In the genomic region with DNA sequence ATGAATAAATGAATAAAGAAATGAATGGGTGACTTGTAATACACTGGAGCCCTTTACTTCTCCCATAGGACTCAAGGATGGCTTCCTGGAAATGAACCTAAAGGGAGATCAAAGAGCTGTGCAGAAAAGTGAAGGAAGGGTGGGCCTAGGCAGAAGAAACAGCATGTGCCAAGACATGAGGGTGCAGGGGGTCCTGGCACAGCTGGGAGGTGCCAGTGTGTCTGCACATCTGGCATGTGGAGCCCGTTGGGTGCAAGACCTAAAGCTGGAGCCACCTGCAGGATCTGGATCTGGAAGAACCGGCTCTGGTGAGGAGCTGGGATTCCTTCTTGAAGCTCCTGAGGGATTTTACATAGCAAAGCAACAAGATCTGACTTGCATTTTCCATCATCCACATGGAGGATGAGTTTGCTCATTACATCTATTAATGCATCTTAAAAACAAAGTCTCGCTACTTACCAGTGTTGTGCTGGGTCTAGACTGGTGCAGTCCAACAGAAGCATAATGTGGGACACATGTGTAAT, we compare ENCODE assay signal across 28 cellular contexts.
"Had no signal": no experiment of that assay in that cellular context is flagged by ENCODE, and none has a peak within 500 bp of the region (broad histone marks: within the 10 kb centered on the region; RNA-seq: fewer than 3 reads in every experiment).

No MANE protein-coding gene starts in this region.

- ATAC-seq: activated CD4-positive, alpha-beta T cell treated with anti-CD3 and anti-CD28 coated beads for 36 hours; activated naive CD4-positive, alpha-beta T cell treated with anti-CD3 and anti-CD28 coated beads, Interleukin-2, amount 50 U/mL, for 72 hours; activated T-cell treated with anti-CD3 and anti-CD28 coated beads, Interleukin-2, amount 50 U/mL, for 72 hours; gastrocnemius medialis; T-helper 17 cell had no signal

- H3K27ac ChIP-seq: ascending aorta, breast epithelium, coronary artery, dorsolateral prefrontal cortex, esophagus squamous epithelium, gastrocnemius medialis had no signal

- H3K4me3 ChIP-seq: ascending aorta, breast epithelium, coronary artery, dorsolateral prefrontal cortex, esophagus squamous epithelium, gastrocnemius medialis had no signal

- H3K27me3 ChIP-seq: ascending aorta, breast epithelium had no signal

- H3K4me1 ChIP-seq: ascending aorta, breast epithelium, esophagus squamous epithelium, gastrocnemius medialis had no signal

- H3K9me3 ChIP-seq: ascending aorta, breast epithelium, esophagus squamous epithelium, gastrocnemius medialis had no signal

- DNase-seq: activated CD4-positive, alpha-beta memory T cell treated with anti-CD3 and anti-CD28 coated beads, Interleukin-2, amount 10 ng/mL, durations not matched to agents 7 days and 5 days; activated CD4-positive, alpha-beta T cell treated with anti-CD3 and anti-CD28 coated beads for 36 hours; activated CD4-positive, alpha-beta T cell treated with anti-CD3 and anti-CD28 coated beads, Interleukin-2, amount 10 ng/mL, durations not matched to agents 7 days and 5 days; activated CD4-positive, alpha-beta T cell treated with anti-CD3 and anti-CD28 coated beads, Interleukin-2, amount 50 U/mL, for 4 hours; activated CD4-positive, CD25-positive, alpha-beta regulatory T cell; activated CD4-positive, CD25-positive, alpha-beta regulatory T cell treated with anti-CD3 and anti-CD28 coated beads, Interleukin-2, amount 50 U/mL, for 72 hours; activated CD8-positive, alpha-beta memory T cell treated with anti-CD3 and anti-CD28 coated beads, Interleukin-2, amount 50 U/mL, for 48 hours; activated gamma-delta T cell; activated naive CD4-positive, alpha-beta T cell; activated naive CD4-positive, alpha-beta T cell treated with anti-CD3 and anti-CD28 coated beads, Interleukin-2, amount 10 ng/mL, durations not matched to agents 7 days and 5 days; activated naive CD8-positive, alpha-beta T cell treated with anti-CD3 and anti-CD28 coated beads, Interleukin-2, amount 10 ng/mL, durations not matched to agents 7 days and 5 days; activated T-cell treated with anti-CD3 and anti-CD28 coated beads for 4 hours; activated T-cell treated with anti-CD3 and anti-CD28 coated beads, Interleukin-2, amount 50 U/mL, for 24 hours; activated T-cell treated with anti-CD3 and anti-CD28 coated beads, Interleukin-2, amount 50 U/mL, for 72 hours; dorsolateral prefrontal cortex; effector memory CD4-positive, alpha-beta T cell; endodermal cell; erythroblast; esophagus squamous epithelium; gastrocnemius medialis; glutamatergic neuron; T-helper 1 cell; T-helper 17 cell; T1000 had no signal

- H3K36me3 ChIP-seq: ascending aorta, breast epithelium, esophagus squamous epithelium, gastrocnemius medialis had no signal
